In the genomic region with DNA sequence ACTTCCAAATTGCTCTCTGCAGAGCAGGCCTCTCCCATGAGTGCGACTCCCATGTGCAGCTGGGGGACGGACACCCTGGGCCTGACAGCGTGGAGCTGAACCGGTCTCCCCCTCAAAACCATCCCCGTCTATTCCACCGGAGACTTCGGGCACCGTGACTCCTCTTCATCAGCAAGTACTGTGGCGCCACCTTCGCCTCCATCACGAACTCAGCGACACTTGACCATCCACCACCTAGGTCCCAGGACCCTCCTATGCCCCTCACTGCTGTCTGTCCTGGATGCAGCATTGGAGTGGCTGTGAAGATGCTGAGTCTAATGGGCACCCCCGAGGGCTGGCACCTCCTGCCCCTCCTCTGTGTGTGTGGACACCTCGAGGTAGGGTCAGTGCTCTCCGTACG, we compare ENCODE assay signal across 19 cellular contexts. TPM values are rescaled to one million over a fixed set of nuclear protein-coding genes. Genes with fewer than 3 reads are reported as not detected.
DNase-seq lines count a peak whose midpoint lies in the region; ATAC-seq and TF ChIP-seq lines count a peak whose summit lies in the region.
"Had no signal": no experiment of that assay in that cellular context is flagged by ENCODE, and none has a peak within 500 bp of the region (broad histone marks: within the 10 kb centered on the region; RNA-seq: fewer than 3 reads in every experiment).

No MANE protein-coding gene starts in this region.

- in situ Hi-C loops in ACHN (cut with HindIII; ENCODE audit: low pct_ligation_motif_present, low pct_unique_long_range_greater_than_20kb, low sequenced_read_pairs) = no loop called here

- ATAC-seq in CD4-positive, alpha-beta T cell (ENCODE audit: poor library complexity) = no peak
- ATAC-seq in effector memory CD8-positive, alpha-beta T cell (replicated peaks) = no peak
- ATAC-seq: Panc1 had no signal

- DNase-seq in CD4-positive, alpha-beta T cell = no peak
- no peak for DNase-seq in effector memory CD8-positive, alpha-beta T cell
- no peak for DNase-seq in neural crest cell (ENCODE audit: low read depth, low spot score)
- DNase-seq in ACHN = no peak
- no peak for DNase-seq in globus pallidus (ENCODE audit: low spot score)
- DNase-seq in neural progenitor cell (ENCODE audit: low spot score) = no peak
- DNase-seq: DND-41, IMR-90, Kasumi-1, MM.1S, NCI-H1092 treated with DMSO at 0.1 percent for 48 hours, NCI-H226, NCI-H524 treated with DMSO at 0.1 percent for 48 hours, Right ventricle myocardium superior had no signal

- H3K9me3 Mint-ChIP-seq in CD4-positive, alpha-beta T cell = no peaks in the 10 kb centered on the region
- no peaks in the 10 kb centered on the region for H3K9me3 Mint-ChIP-seq in effector memory CD8-positive, alpha-beta T cell
- H3K9me3 Mint-ChIP-seq in neural crest cell = no peaks in the 10 kb centered on the region
- H3K9me3 Mint-ChIP-seq in neural progenitor cell = no peaks in the 10 kb centered on the region

- H3K79me2 ChIP-seq in neural progenitor cell (ENCODE audit: low read depth) = no peaks in the 10 kb centered on the region

- H3K9me3 ChIP-seq in BLaER1 treated with 17β-estradiol and CSF1 and Interleukin-3, amounts not matched to agents 10 nM and 100 nM (replicated peaks in 1 of 11) = no peaks in the 10 kb centered on the region
- no peaks in the 10 kb centered on the region for H3K9me3 ChIP-seq in CD4-positive, alpha-beta T cell (ENCODE audit: control insufficient read depth, low read length)
- no peaks in the 10 kb centered on the region for H3K9me3 ChIP-seq in neural progenitor cell (ENCODE audit: low read depth)
- H3K9me3 ChIP-seq: HAP-1 had no signal

- H3K36me3 Mint-ChIP-seq in CD4-positive, alpha-beta T cell (ENCODE audit: low read depth) = peaks cover 25% of the 10 kb centered on the region
- H3K36me3 Mint-ChIP-seq in effector memory CD8-positive, alpha-beta T cell (ENCODE audit: insufficient read depth) = peaks cover 44% of the 10 kb centered on the region
- H3K36me3 Mint-ChIP-seq in neural crest cell (ENCODE audit: low read depth) (no peaks in the 10 kb centered on the region), neural progenitor cell (peaks cover 7% of the 10 kb centered on the region)

- no peaks in the 10 kb centered on the region for H3K27me3 ChIP-seq in BLaER1 treated with 17β-estradiol and CSF1 and Interleukin-3, amounts not matched to agents 10 nM and 100 nM
- no peaks in the 10 kb centered on the region for H3K27me3 ChIP-seq in CD4-positive, alpha-beta T cell (ENCODE audit: control insufficient read depth, insufficient read depth, low read length)
- no peaks in the 10 kb centered on the region for H3K27me3 ChIP-seq in neural progenitor cell

- H3K27ac Mint-ChIP-seq in CD4-positive, alpha-beta T cell = peak overlapping the region; percentile 65
- H3K27ac Mint-ChIP-seq in effector memory CD8-positive, alpha-beta T cell = peak overlapping the region; percentile 4 to 53
- H3K27ac Mint-ChIP-seq in neural crest cell (ENCODE audit: unreplicated experiment) = peak overlapping the region; percentile 73
- no peak overlapping the region for H3K27ac Mint-ChIP-seq in neural progenitor cell
- H3K27ac Mint-ChIP-seq: B cell had no signal

- CTCF ChIA-PET in CD4-positive, alpha-beta T cell (lab: Charles Lee) = no interaction called here

- peaks cover 37% of the 10 kb centered on the region for H3K4me1 Mint-ChIP-seq in CD4-positive, alpha-beta T cell (ENCODE audit: low read depth)
- H3K4me1 Mint-ChIP-seq in effector memory CD8-positive, alpha-beta T cell (ENCODE audit: low read depth in 2 of 2) = peaks cover 2 to 4% of the 10 kb centered on the region in 2 donors
- H3K4me1 Mint-ChIP-seq in neural crest cell (no peaks in the 10 kb centered on the region), neural progenitor cell (no peaks in the 10 kb centered on the region)
- H3K4me1 Mint-ChIP-seq: B cell had no signal

- no peak overlapping the region for H3K4me3 ChIP-seq in BLaER1 treated with 17β-estradiol and CSF1 and Interleukin-3, amounts not matched to agents 10 nM and 100 nM
- H3K4me3 ChIP-seq in neural progenitor cell = no peak overlapping the region
- H3K4me3 ChIP-seq: GM12878, HAP-1 had no signal

- peak overlapping the region in 7 of 11 experiments; percentile 17 to 57 (median 48); a peak in 9 of 22 replicates for H3K4me2 ChIP-seq in BLaER1 treated with 17β-estradiol and CSF1 and Interleukin-3, amounts not matched to agents 10 nM and 100 nM
- H3K4me2 ChIP-seq in neural progenitor cell = no peak overlapping the region

- no peak overlapping the region for H3K4me3 Mint-ChIP-seq in CD4-positive, alpha-beta T cell
- H3K4me3 Mint-ChIP-seq in effector memory CD8-positive, alpha-beta T cell = no peak overlapping the region
- H3K4me3 Mint-ChIP-seq in neural crest cell (no peak overlapping the region), neural progenitor cell (no peak overlapping the region)
- H3K4me3 Mint-ChIP-seq: B cell had no signal

- no peak for TF ChIP-seq CTCF in CD4-positive, alpha-beta T cell (IDR thresholded peaks at IDR 0.05)
- no peak for TF ChIP-seq CTCF in neural crest cell (conservative IDR thresholded peaks at IDR 0.05)
- no peak for TF ChIP-seq CTCF in neural progenitor cell (IDR thresholded peaks at IDR 0.05)

- no peaks in the 10 kb centered on the region for H3K36me3 ChIP-seq in BLaER1 treated with 17β-estradiol and CSF1 and Interleukin-3, amounts not matched to agents 10 nM and 100 nM
- no peaks in the 10 kb centered on the region for H3K36me3 ChIP-seq in neural progenitor cell
- H3K36me3 ChIP-seq: HAP-1 had no signal

- no peaks in the 10 kb centered on the region for H3F3A ChIP-seq in neural progenitor cell (ENCODE audit: low read depth)

- POLR2A ChIA-PET in CD4-positive, alpha-beta T cell (lab: Charles Lee) = no interaction called here

- no peak overlapping the region for H3K9ac ChIP-seq in BLaER1 treated with 17β-estradiol and CSF1 and Interleukin-3, amounts not matched to agents 10 nM and 100 nM
- no peak overlapping the region for H3K9ac ChIP-seq in neural progenitor cell

- no peaks in the 10 kb centered on the region for H3K27me3 Mint-ChIP-seq in CD4-positive, alpha-beta T cell
- no peaks in the 10 kb centered on the region for H3K27me3 Mint-ChIP-seq in effector memory CD8-positive, alpha-beta T cell
- H3K27me3 Mint-ChIP-seq in neural crest cell (ENCODE audit: low read depth) (no peaks in the 10 kb centered on the region), neural progenitor cell (ENCODE audit: insufficient read depth, low read depth) (peaks cover 2% of the 10 kb centered on the region)
- H3K27me3 Mint-ChIP-seq: B cell had no signal

- no peaks in the 10 kb centered on the region; a peak in 1 of 22 replicates for H4K20me1 ChIP-seq in BLaER1 treated with 17β-estradiol and CSF1 and Interleukin-3, amounts not matched to agents 10 nM and 100 nM
- no peaks in the 10 kb centered on the region for H4K20me1 ChIP-seq in neural progenitor cell (ENCODE audit: low read depth)

- intact Hi-C loops in CD4-positive, alpha-beta T cell (cut with DNase I, micrococcal nuclease) = no loop called here

- H3K4me1 ChIP-seq in BLaER1 treated with 17β-estradiol and CSF1 and Interleukin-3, amounts not matched to agents 10 nM and 100 nM = peaks cover 9 to 26% (median 19%) of the 10 kb centered on the region in 10 experiments
- no peaks in the 10 kb centered on the region for H3K4me1 ChIP-seq in neural progenitor cell
- H3K4me1 ChIP-seq: HAP-1 had no signal

- no peak overlapping the region for H3K27ac ChIP-seq in BLaER1 treated with 17β-estradiol and CSF1 and Interleukin-3, amounts not matched to agents 10 nM and 100 nM
- H3K27ac ChIP-seq in CD4-positive, alpha-beta T cell (ENCODE audit: low read depth, low read length) = no peak overlapping the region
- H3K27ac ChIP-seq in neural progenitor cell = no peak overlapping the region

- no peak overlapping the region for H2AFZ ChIP-seq in neural progenitor cell (replicated peaks)

RNA-seq across cellular contexts. Expression of gene CILP2, which starts 20.6 kb away (rescaled TPM):
- total RNA-seq in CD4-positive, alpha-beta T cell = 1 to 10 TPM; 1.1 to 1.7 TPM
- total RNA-seq in neural crest cell = 2.7 and 2.9 TPM in 2 replicates
- total RNA-seq in neural progenitor cell (ENCODE audit: low replicate concordance) = 1.0 and 3.3 TPM in 2 replicates

RNA-seq across cellular contexts. Expression of gene YJEFN3, which starts 29.9 kb away (rescaled TPM):
- 1 to 10 TPM; 3.7 to 4.4 TPM for total RNA-seq in CD4-positive, alpha-beta T cell
- 15.0 and 18.1 TPM in 2 replicates for total RNA-seq in neural crest cell
- total RNA-seq in neural progenitor cell (ENCODE audit: low replicate concordance) = 2.6 and 5.1 TPM in 2 replicates

RNA-seq across cellular contexts. Expression of gene NDUFA13, which starts 42.6 kb away (rescaled TPM):
- 100 to 1,000 TPM; 145 to 156 TPM for total RNA-seq in CD4-positive, alpha-beta T cell
- total RNA-seq in neural crest cell (371 and 389 TPM in 2 replicates), neural progenitor cell (ENCODE audit: low replicate concordance) (78.6 and 108 TPM in 2 replicates)

RNA-seq across cellular contexts. Expression of gene TSSK6, which starts 43.3 kb away (rescaled TPM):
- total RNA-seq in CD4-positive, alpha-beta T cell = 1 to 10 TPM; 3.4 to 5.5 TPM
- 2.7 and 2.9 TPM in 2 replicates for total RNA-seq in neural crest cell
- 4.6 and 7.0 TPM in 2 replicates for total RNA-seq in neural progenitor cell (ENCODE audit: low replicate concordance)

RNA-seq across cellular contexts. Expression of gene PBX4, which starts 59.9 kb away (rescaled TPM):
- total RNA-seq in CD4-positive, alpha-beta T cell = 10 to 100 TPM; 50.1 to 51.8 TPM
- total RNA-seq in neural crest cell = 7.5 and 7.7 TPM in 2 replicates
- 3.2 and 4.8 TPM in 2 replicates for total RNA-seq in neural progenitor cell (ENCODE audit: low replicate concordance)
- total RNA-seq: Right ventricle myocardium superior had no signal
